Comparison of ENCODE assay signal across 8 cellular contexts in the genomic region with DNA sequence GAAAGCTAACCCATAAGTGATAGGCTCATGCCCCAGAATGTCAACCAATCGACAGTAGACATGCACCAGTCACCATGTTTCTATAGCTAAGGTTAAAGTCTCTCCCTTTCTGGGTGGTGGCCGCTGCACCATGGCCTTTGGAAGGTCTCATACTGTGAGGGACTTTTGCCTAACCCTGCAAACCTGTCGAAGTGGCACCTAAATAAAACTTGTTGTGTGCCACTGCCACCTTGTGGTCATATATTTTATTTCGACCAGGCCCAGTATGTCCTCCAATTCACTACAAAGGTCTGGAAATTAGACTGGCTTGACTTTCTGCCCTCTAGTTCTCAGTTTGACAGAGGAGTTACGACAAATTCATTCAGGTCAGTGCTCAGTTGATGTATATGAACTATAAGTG.
DNase-seq lines count a peak whose midpoint lies in the region; ATAC-seq and TF ChIP-seq lines count a peak whose summit lies in the region.

No MANE protein-coding gene starts in this region.

- H3K4me3 ChIP-seq in Jurkat, Clone E6-1 (ENCODE audit: low read length) = no peak overlapping the region
- H3K4me3 ChIP-seq in SK-N-MC = no peak overlapping the region
- no peak overlapping the region for H3K4me3 ChIP-seq in liver (ENCODE audit: low read depth in 1 of 3, low read length in 3 of 3)
- H3K4me3 ChIP-seq in testis = no peak overlapping the region

- TF ChIP-seq CTCF in MCF 10A (IDR thresholded peaks at IDR 0.05; ENCODE audit: unreplicated experiment) (peak; percentile 47), liver (IDR thresholded peaks at IDR 0.05; ENCODE audit: low read depth, low read length, missing input control) (peak; percentile 56), testis (IDR thresholded peaks at IDR 0.05) (peak; percentile 24 to 27 (median 25))

- H3K27ac ChIP-seq in SK-N-MC = no peak overlapping the region
- no peak overlapping the region for H3K27ac ChIP-seq in liver (ENCODE audit: low read depth in 1 of 2, low read length in 2 of 2)
- H3K27ac ChIP-seq in testis = no peak overlapping the region

- WGBS in liver = 26% methylated on average over 5 of the region's 5 CpGs
- 45 to 53% methylated on average over 5 of the region's 5 CpGs for WGBS in testis, 2 donors

- H3K9me3 ChIP-seq in SK-N-MC (ENCODE audit: low read depth, low read length) (no peaks in the 10 kb centered on the region), liver (ENCODE audit: control insufficient read depth in 4 of 4, low read length in 3 of 4) (no peaks in the 10 kb centered on the region), testis (no peaks in the 10 kb centered on the region)

- ATAC-seq in GM21786 (IDR thresholded peaks at IDR 0.05; ENCODE audit: unreplicated experiment) = peak; percentile 93

- H3K27me3 ChIP-seq in liver (ENCODE audit: control insufficient read depth in 4 of 4, insufficient read depth in 4 of 4, low read length in 3 of 4) (no peaks in the 10 kb centered on the region), testis (no peaks in the 10 kb centered on the region)

- no TSS peak for BruUV-seq in MCF 10A (replicated peaks; lab: Mats Ljungman, UMichigan)

- H3K4me1 ChIP-seq in liver (ENCODE audit: control insufficient read depth in 4 of 4, insufficient read depth in 4 of 4, low read length in 3 of 4) (no peaks in the 10 kb centered on the region), testis (no peaks in the 10 kb centered on the region)

- no peak for TF ChIP-seq POLR2A in testis (IDR thresholded peaks at IDR 0.05)

- POLR2A ChIA-PET in MCF 10A (lab: Yijun Ruan, JAX) = no interaction called here

- no peak overlapping the region for H3K4me3 Mint-ChIP-seq in MCF 10A (ENCODE audit: unreplicated experiment)

- H3K9ac ChIP-seq in SK-N-MC (ENCODE audit: insufficient read length) = no peak overlapping the region
- H3K9ac ChIP-seq in liver (ENCODE audit: low read depth in 1 of 2, low read length in 2 of 2) = no peak overlapping the region

- CTCF ChIA-PET in MCF 10A (lab: Yijun Ruan, JAX) = interaction anchor here (0.6 to 3.3 kb wide), 4 partner anchors 11 to 17 kb away, joined by 3 to 27 read pairs (median 4); no protein-coding TSS in a partner anchor

- H3K27me3 Mint-ChIP-seq in MCF 10A (ENCODE audit: insufficient read depth, unreplicated experiment) = no peaks in the 10 kb centered on the region

- H3K27ac Mint-ChIP-seq in MCF 10A (ENCODE audit: low read depth, unreplicated experiment) = no peak overlapping the region

- DNase-seq in SIG-M5 treated with dmso at 0.1 percent for 504 hours (lab: John Stamatoyannopoulos, UW; ENCODE audit: unreplicated experiment) (peak; percentile 23), SIG-M5 (lab: John Stamatoyannopoulos, UW) (no peak), SK-N-MC (ENCODE audit: low read depth, low spot score) (peak; percentile 40), MCF 10A (ENCODE audit: unreplicated experiment) (peak; percentile 62), testis (peak; percentile 63)
- peak; percentile 50 for DNase-seq in Jurkat, Clone E6-1 (ENCODE audit: low read depth, low spot score)

- no peaks in the 10 kb centered on the region for H3K36me3 Mint-ChIP-seq in MCF 10A (ENCODE audit: insufficient read depth, unreplicated experiment)

- no peaks in the 10 kb centered on the region for H3K36me3 ChIP-seq in SK-N-MC (ENCODE audit: insufficient read depth, low read length)
- H3K36me3 ChIP-seq in liver (ENCODE audit: control insufficient read depth in 4 of 4, insufficient read depth in 3 of 4, low read depth in 1 of 4, low read length in 3 of 4) = no peaks in the 10 kb centered on the region
- no peaks in the 10 kb centered on the region for H3K36me3 ChIP-seq in testis (ENCODE audit: low read depth, missing control alignments)

- H3K9me3 Mint-ChIP-seq in MCF 10A (ENCODE audit: unreplicated experiment) = peaks cover 7% of the 10 kb centered on the region

- intact Hi-C loops in MCF 10A (cut with micrococcal nuclease) = loop anchor here (2.0 to 5.0 kb wide), 2 partner anchors 43 to 1253 kb away; no protein-coding TSS in a partner anchor
- intact Hi-C loops in testis (cut with DNase I; ENCODE audit: low total_unique reads) = no loop called here

- no peaks in the 10 kb centered on the region for H3K4me1 Mint-ChIP-seq in MCF 10A (ENCODE audit: insufficient read depth, unreplicated experiment)

- TF ChIP-seq RAD21 in liver (IDR thresholded peaks at IDR 0.05) = peak; percentile 76 to 91

TF ChIP-seq in liver, 16 proteins besides CTCF, POLR2A, EP300 and RAD21:
- TF ChIP-seq SP1 (IDR thresholded peaks at IDR 0.05) (no peak), HNF4G (IDR thresholded peaks at IDR 0.05) (no peak), YY1 (IDR thresholded peaks at IDR 0.05) (no peak), RXRA (IDR thresholded peaks at IDR 0.05) (no peak), ATF3 (IDR thresholded peaks at IDR 0.05) (no peak), REST (IDR thresholded peaks at IDR 0.05) (no peak), HNF4A (conservative IDR thresholded peaks at IDR 0.05) (no peak), NR2F2 (IDR thresholded peaks at IDR 0.05) (no peak), FOXA1 (IDR thresholded peaks at IDR 0.05) (no peak), GABPA (IDR thresholded peaks at IDR 0.05 in 1 of 2, conservative IDR thresholded peaks at IDR 0.05 in 1 of 2) (no peak), FOXA2 (IDR thresholded peaks at IDR 0.05) (no peak)
